17 cellular contexts compared by ENCODE assay signal in genomic region chr4:122360754-122361153, GRCh38.
"Had no signal": no experiment of that assay in that cellular context is flagged by ENCODE, and none has a peak within 500 bp of the region (broad histone marks: within the 10 kb centered on the region; RNA-seq: fewer than 3 reads in every experiment).

No MANE protein-coding gene starts in this region.

- ATAC-seq: activated T-cell treated with anti-CD3 and anti-CD28 coated beads, Interleukin-2, amount 50 U/mL, for 4 hours; pancreas; psoas muscle had no signal

- DNase-seq: activated CD4-positive, alpha-beta T cell treated with anti-CD3 and anti-CD28 coated beads, Interleukin-2, amount 50 U/mL, for 4 hours; activated CD8-positive, alpha-beta memory T cell treated with anti-CD3 and anti-CD28 coated beads for 24 hours; activated CD8-positive, alpha-beta memory T cell treated with anti-CD3 and anti-CD28 coated beads, Interleukin-2, amount 50 U/mL, for 4 hours; activated naive CD4-positive, alpha-beta T cell; activated naive CD8-positive, alpha-beta T cell treated with anti-CD3 and anti-CD28 coated beads, Interleukin-2, amount 10 ng/mL, durations not matched to agents 7 days and 5 days; activated T-cell treated with anti-CD3 and anti-CD28 coated beads, Interleukin-2, amount 50 U/mL, for 4 hours; amniotic stem cell; caudate nucleus; effector memory CD4-positive, alpha-beta T cell; glutamatergic neuron; immature natural killer cell; left ventricle myocardium inferior; mammary epithelial cell; pancreas; psoas muscle; stimulated activated CD4-positive, alpha-beta T cell treated with anti-CD3 and anti-CD28 coated beads, Interleukin-4, amount 100 ng/mL, for 24 hours; stimulated activated naive CD4-positive, alpha-beta T cell treated with Interleukin-2 at 50 U/mL for 16 hours had no signal
